20 cellular contexts compared by ENCODE assay signal in genomic region chr16:27620533-27620932, GRCh38.
"Had no signal": no experiment of that assay in that cellular context is flagged by ENCODE, and none has a peak within 500 bp of the region (broad histone marks: within the 10 kb centered on the region; RNA-seq: fewer than 3 reads in every experiment).

No MANE protein-coding gene starts in this region.

- DNase-seq: colonic mucosa; dermis blood vessel endothelial cell; foreskin melanocyte; head of caudate nucleus; mesendoderm; naive thymus-derived CD4-positive, alpha-beta T cell; psoas muscle; retina; spleen; stimulated activated CD4-positive, alpha-beta T cell treated with anti-CD3 and anti-CD28 coated beads, Interleukin-15, amount 100 ng/mL, for 24 hours; stimulated activated CD4-positive, alpha-beta T cell treated with anti-CD3 and anti-CD28 coated beads, Interleukin-1b, Interleukin-23, amount 100 ng/mL, for 48 hours; stimulated activated CD4-positive, alpha-beta T cell treated with anti-CD3 and anti-CD28 coated beads, Interleukin-4, amount 100 ng/mL, for 4 hours; stimulated activated naive CD4-positive, alpha-beta T cell; stomach; substantia nigra; trophoblast cell had no signal

- H3K9me3 ChIP-seq: colonic mucosa, neutrophil, psoas muscle, spleen, stomach, thoracic aorta had no signal

- H3K36me3 ChIP-seq: colonic mucosa, thoracic aorta had no signal

- H3K27me3 ChIP-seq: colonic mucosa, hepatocyte, neutrophil, spleen, stomach had no signal

- H3K4me3 Mint-ChIP-seq: naive thymus-derived CD4-positive, alpha-beta T cell had no signal

- H3K4me1 ChIP-seq: psoas muscle, spleen had no signal

- H3K27me3 Mint-ChIP-seq: naive thymus-derived CD4-positive, alpha-beta T cell had no signal

- H3K27ac ChIP-seq: colonic mucosa, hepatocyte, neutrophil, psoas muscle, spleen, stomach, thoracic aorta had no signal

- H3K4me2 ChIP-seq: hepatocyte had no signal

- ATAC-seq: naive thymus-derived CD4-positive, alpha-beta T cell; psoas muscle; sciatic nerve had no signal

- H2AFZ ChIP-seq: hepatocyte had no signal

- H3K27ac Mint-ChIP-seq: naive thymus-derived CD4-positive, alpha-beta T cell had no signal

- H3K4me3 ChIP-seq: colonic mucosa, hepatocyte, psoas muscle, spleen, stomach, thoracic aorta had no signal

- H3K9me3 Mint-ChIP-seq: naive thymus-derived CD4-positive, alpha-beta T cell had no signal
